In genomic region chr16:739560-740458, GRCh38 we compare ENCODE assay signal across 9 cellular contexts. TPM values are rescaled to one million over a fixed set of nuclear protein-coding genes. Genes with fewer than 3 reads are reported as not detected.
A peak's percentile ranks its signal among the peaks of the same experiment; 100 is the strongest.
DNase-seq lines count a peak whose midpoint lies in the region; ATAC-seq, FAIRE-seq and TF ChIP-seq lines count a peak whose summit lies in the region.
"Had no signal": no experiment of that assay in that cellular context is flagged by ENCODE, and none has a peak within 500 bp of the region (broad histone marks: within the 10 kb centered on the region; RNA-seq: fewer than 3 reads in every experiment).

No MANE protein-coding gene starts in this region.

- H3K27me3 Mint-ChIP-seq in activated naive CD8-positive, alpha-beta T cell treated with anti-CD3 and anti-CD28 coated beads, Interleukin-2, amount 10 ng/mL, durations not matched to agents 7 days and 5 days = no peaks in the 10 kb centered on the region

- H3K9me3 Mint-ChIP-seq in activated naive CD8-positive, alpha-beta T cell treated with anti-CD3 and anti-CD28 coated beads, Interleukin-2, amount 10 ng/mL, durations not matched to agents 7 days and 5 days = no peaks in the 10 kb centered on the region

- no peaks in the 10 kb centered on the region for H3K9me3 ChIP-seq in kidney (ENCODE audit: control insufficient read depth in 1 of 2, low read length in 2 of 2)

- H3K4me3 ChIP-seq in kidney (ENCODE audit: low read length in 2 of 2) = peak overlapping the region; percentile 65 to 72

- peak overlapping the region; percentile 63 for H3K27ac Mint-ChIP-seq in activated naive CD8-positive, alpha-beta T cell treated with anti-CD3 and anti-CD28 coated beads, Interleukin-2, amount 10 ng/mL, durations not matched to agents 7 days and 5 days

- no peak for FAIRE-seq in kidney (lab: Jason Lieb, UNC)

- H3K36me3 Mint-ChIP-seq in activated naive CD8-positive, alpha-beta T cell treated with anti-CD3 and anti-CD28 coated beads, Interleukin-2, amount 10 ng/mL, durations not matched to agents 7 days and 5 days = peaks cover 6% of the 10 kb centered on the region

- DNase-seq in NCI-H2227 (lab: John Stamatoyannopoulos, UW; ENCODE audit: unreplicated experiment) = peak; percentile 36
- no peak for DNase-seq in NCI-H2227 treated with DMSO at 0.1 percent for 48 hours (lab: John Stamatoyannopoulos, UW)
- no peak for DNase-seq in activated naive CD8-positive, alpha-beta T cell treated with anti-CD3 and anti-CD28 coated beads, Interleukin-2, amount 10 ng/mL, durations not matched to agents 7 days and 5 days
- no peak for DNase-seq in kidney
- DNase-seq in substantia nigra (lab: John Stamatoyannopoulos, UW) = no peak
- no peak for DNase-seq in UCSD-AML1 (lab: John Stamatoyannopoulos, UW; ENCODE audit: unreplicated experiment)
- DNase-seq in GM20000 (ENCODE audit: low spot score) = no peak

- H3K4me3 Mint-ChIP-seq in activated naive CD8-positive, alpha-beta T cell treated with anti-CD3 and anti-CD28 coated beads, Interleukin-2, amount 10 ng/mL, durations not matched to agents 7 days and 5 days = peak overlapping the region; percentile 81

- peaks cover 8% of the 10 kb centered on the region for H3K4me1 Mint-ChIP-seq in activated naive CD8-positive, alpha-beta T cell treated with anti-CD3 and anti-CD28 coated beads, Interleukin-2, amount 10 ng/mL, durations not matched to agents 7 days and 5 days

- no peak for ATAC-seq in activated naive CD8-positive, alpha-beta T cell treated with anti-CD3 and anti-CD28 coated beads, Interleukin-2, amount 10 ng/mL, durations not matched to agents 7 days and 5 days (ENCODE audit: low read depth)
- ATAC-seq in GM19467 (IDR thresholded peaks at IDR 0.05; ENCODE audit: unreplicated experiment) = no peak

- POLR2A ChIA-PET in activated naive CD8-positive, alpha-beta T cell treated with anti-CD3 and anti-CD28 coated beads, Interleukin-2, amount 10 ng/mL, durations not matched to agents 7 days and 5 days (lab: Charles Lee) = interaction anchor here (0.7 to 2.2 kb wide), 9 partner anchors 10 to 53 kb away, joined by 3 to 13 read pairs (median 5); partner anchors contain the start of genes HAGHL and METRN

- H3K9ac ChIP-seq in kidney (ENCODE audit: low read length in 2 of 2) = peak overlapping the region; percentile 8 to 77

- peaks cover 0 to 11% of the 10 kb centered on the region in 2 donors for H3K4me1 ChIP-seq in kidney (ENCODE audit: control insufficient read depth in 1 of 2, insufficient read depth in 1 of 2, low read depth in 1 of 2, low read length in 2 of 2)

- TF ChIP-seq CTCF in kidney (IDR thresholded peaks at IDR 0.05; ENCODE audit: borderline replicate concordance, extremely low read depth, insufficient read depth) = no peak
- TF ChIP-seq CTCF in GM20000 (IDR thresholded peaks at IDR 0.05; ENCODE audit: extremely low read depth, missing control alignments) = no peak

- intact Hi-C loops in kidney (cut with DNase I) = no loop called here

- H3K27ac ChIP-seq in kidney (ENCODE audit: low read depth in 2 of 2, low read length in 2 of 2) (no peak overlapping the region), substantia nigra (ENCODE audit: low read depth, low read length, poor library complexity, severe bottlenecking) (peak overlapping the region; percentile 74)

- H3K36me3 ChIP-seq in kidney (ENCODE audit: control insufficient read depth in 1 of 2, insufficient read depth in 2 of 2, low read length in 2 of 2) = peaks cover 0 to 3% of the 10 kb centered on the region in 2 donors

RNA-seq across cellular contexts. Expression of gene CIAO3, which starts 1.0 kb away (rescaled TPM):
- 10 to 100 TPM; 39.6 to 42.4 TPM for total RNA-seq in activated naive CD8-positive, alpha-beta T cell treated with anti-CD3 and anti-CD28 coated beads, Interleukin-2, amount 10 ng/mL, durations not matched to agents 7 days and 5 days
- total RNA-seq in kidney = 36.8 TPM
- 37.7 TPM for polyA plus RNA-seq in kidney (ENCODE audit: insufficient read depth, low read depth, low replicate concordance)

RNA-seq across cellular contexts. Expression of gene HAGHL, which starts 12.9 kb away (rescaled TPM):
- 10 to 100 TPM; 25.8 to 34.2 TPM for total RNA-seq in activated naive CD8-positive, alpha-beta T cell treated with anti-CD3 and anti-CD28 coated beads, Interleukin-2, amount 10 ng/mL, durations not matched to agents 7 days and 5 days
- total RNA-seq in kidney = 7.5 TPM
- 18.0 TPM for polyA plus RNA-seq in kidney (ENCODE audit: insufficient read depth, low read depth, low replicate concordance)

RNA-seq across cellular contexts. Expression of gene CCDC78, which starts 13.6 kb away (rescaled TPM):
- 1 to 10 TPM; 5.8 to 6.1 TPM for total RNA-seq in activated naive CD8-positive, alpha-beta T cell treated with anti-CD3 and anti-CD28 coated beads, Interleukin-2, amount 10 ng/mL, durations not matched to agents 7 days and 5 days
- total RNA-seq in kidney = 2.6 TPM
- 1.3 TPM for polyA plus RNA-seq in kidney (ENCODE audit: insufficient read depth, low read depth, low replicate concordance)

RNA-seq across cellular contexts. Expression of gene ANTKMT, which starts 18.9 kb away (rescaled TPM):
- 10 to 100 TPM; 21.6 to 23.2 TPM for total RNA-seq in activated naive CD8-positive, alpha-beta T cell treated with anti-CD3 and anti-CD28 coated beads, Interleukin-2, amount 10 ng/mL, durations not matched to agents 7 days and 5 days
- total RNA-seq in kidney = 44.1 TPM
- 70.4 TPM for polyA plus RNA-seq in kidney (ENCODE audit: insufficient read depth, low read depth, low replicate concordance)

RNA-seq across cellular contexts. Expression of gene MSLN, which starts 20.7 kb away (rescaled TPM):
- not detected for total RNA-seq in activated naive CD8-positive, alpha-beta T cell treated with anti-CD3 and anti-CD28 coated beads, Interleukin-2, amount 10 ng/mL, durations not matched to agents 7 days and 5 days
- total RNA-seq in kidney = 19.4 TPM
- 3.7 TPM for polyA plus RNA-seq in kidney (ENCODE audit: insufficient read depth, low read depth, low replicate concordance)
- total RNA-seq: T-helper 1 cell treated with Interleukin-12 subunit alpha and Interleukin-12 subunit beta and Interleukin-4 antibody, amounts not matched to agents 30 ng/mL and 1 ng/mL, for 36 hours had no signal
